9 cellular contexts compared by ENCODE assay signal in genomic region chr5:124650960-124651662, GRCh38.
DNase-seq lines count a peak whose midpoint lies in the region; ATAC-seq, FAIRE-seq and TF ChIP-seq lines count a peak whose summit lies in the region.
"Had no signal": no experiment of that assay in that cellular context is flagged by ENCODE, and none has a peak within 500 bp of the region (broad histone marks: within the 10 kb centered on the region; RNA-seq: fewer than 3 reads in every experiment).

No MANE protein-coding gene starts in this region.

- H3K36me3 ChIP-seq in BE2C, result peaks cover 14% of the 10 kb centered on the region
- no peaks in the 10 kb centered on the region for H3K36me3 ChIP-seq in PC-3 (ENCODE audit: low read depth, low read length)
- H3K36me3 ChIP-seq in endothelial cell of umbilical vein (ENCODE audit: control insufficient read depth in 2 of 2, extremely low read depth in 1 of 2, insufficient read depth in 2 of 2, low read length in 2 of 2), result peaks cover 0 to 7% of the 10 kb centered on the region in 2 experiments
- H3K36me3 ChIP-seq in neural cell (ENCODE audit: insufficient read depth, low read length), result no peaks in the 10 kb centered on the region

- DNase-seq in BE2C, result no peak
- no peak for DNase-seq in PC-3
- DNase-seq in endothelial cell of umbilical vein (ENCODE audit: low read depth, low spot score), result peak; percentile 98
- no peak for DNase-seq in NCI-H2081 (lab: John Stamatoyannopoulos, UW)
- DNase-seq in SKM-1 treated with dmso at 0.1 percent for 144 hours (lab: John Stamatoyannopoulos, UW; ENCODE audit: unreplicated experiment), result no peak
- DNase-seq in UCSD-AML1 (lab: John Stamatoyannopoulos, UW; ENCODE audit: unreplicated experiment), result no peak

- BruUV-seq in PC-3 (replicated peaks; lab: Mats Ljungman, UMichigan) (no TSS peak), endothelial cell of umbilical vein (replicated peaks; lab: Mats Ljungman, UMichigan) (no TSS peak)

- no peak overlapping the region for H3K9ac ChIP-seq in PC-3 (ENCODE audit: low read length)
- peak overlapping the region; percentile 83 for H3K9ac ChIP-seq in endothelial cell of umbilical vein (replicated peaks; ENCODE audit: extremely low read depth, insufficient read depth, low read length)
- peak overlapping the region; percentile 77 for H3K9ac ChIP-seq in neural cell (ENCODE audit: low read length)

- H3K9me1 ChIP-seq in endothelial cell of umbilical vein (replicated peaks; ENCODE audit: control insufficient read depth, extremely low read depth, insufficient read depth, low read length), result no peaks in the 10 kb centered on the region

- H3K4me3 ChIP-seq in BE2C (ENCODE audit: low read depth, low read length) (peak overlapping the region; percentile 68), PC-3 (ENCODE audit: low read length) (peak overlapping the region; percentile 69), endothelial cell of umbilical vein (replicated peaks in 1 of 3; ENCODE audit: insufficient read depth in 1 of 3, low read depth in 1 of 3, low read length in 3 of 3) (peak overlapping the region in 1 of 3 experiments; percentile 59), neural cell (ENCODE audit: low read length) (peak overlapping the region; percentile 73)

- H3K27me3 ChIP-seq in BE2C (no peaks in the 10 kb centered on the region), PC-3 (ENCODE audit: low read length) (no peaks in the 10 kb centered on the region), endothelial cell of umbilical vein (ENCODE audit: control insufficient read depth in 2 of 2, insufficient read depth in 2 of 2, low read length in 2 of 2) (no peaks in the 10 kb centered on the region), neural cell (ENCODE audit: insufficient read depth, low read depth, low read length) (no peaks in the 10 kb centered on the region)

- H3K4me2 ChIP-seq in PC-3 (ENCODE audit: low read length) (peak overlapping the region; percentile 90), endothelial cell of umbilical vein (ENCODE audit: insufficient read depth, low read length) (peak overlapping the region; percentile 87), neural cell (ENCODE audit: low read length) (peak overlapping the region; percentile 68)

- H3K9me3 ChIP-seq in BE2C (no peaks in the 10 kb centered on the region), PC-3 (ENCODE audit: low read length) (no peaks in the 10 kb centered on the region), endothelial cell of umbilical vein (replicated peaks; ENCODE audit: control insufficient read depth, insufficient read depth, low read length) (no peaks in the 10 kb centered on the region), neural cell (ENCODE audit: low read length) (no peaks in the 10 kb centered on the region)

- intact Hi-C loops in PC-3 (cut with micrococcal nuclease), result loop anchor here (5.0 to 10.0 kb wide), 6 partner anchors 236 to 834 kb away; no protein-coding TSS in a partner anchor
- intact Hi-C loops in endothelial cell of umbilical vein (cut with micrococcal nuclease), result loop anchor here (1.0 to 5.0 kb wide), 26 partner anchors 46 to 1946 kb away; no protein-coding TSS in a partner anchor

- dilution Hi-C loops in endothelial cell of umbilical vein (cut with MboI; ENCODE audit: extremely low pct_ligation_motif_present, low sequenced_read_pairs), result no loop called here

- H2AFZ ChIP-seq in PC-3 (ENCODE audit: low read length) (peak overlapping the region; percentile 92), endothelial cell of umbilical vein (ENCODE audit: low read depth, low read length) (no peak overlapping the region), neural cell (ENCODE audit: low read depth, low read length) (no peak overlapping the region)

- TF ChIP-seq POLR2A in endothelial cell of umbilical vein (IDR thresholded peaks at IDR 0.05; ENCODE audit: low read depth, low read length), result no peak

- peaks cover 41% of the 10 kb centered on the region for H3K4me1 ChIP-seq in BE2C
- peaks cover 43% of the 10 kb centered on the region for H3K4me1 ChIP-seq in PC-3 (ENCODE audit: insufficient read depth, low read length)
- H3K4me1 ChIP-seq in endothelial cell of umbilical vein (ENCODE audit: control insufficient read depth, extremely low read depth, insufficient read depth, low read length), result peaks cover 56% of the 10 kb centered on the region

- ATAC-seq in PC-3, result peak; percentile 26
- ATAC-seq in GM18858 (IDR thresholded peaks at IDR 0.05; ENCODE audit: unreplicated experiment), result no peak

- H3F3A ChIP-seq in PC-3 (ENCODE audit: low read length, unreplicated experiment) (no peaks in the 10 kb centered on the region), neural cell (ENCODE audit: insufficient read depth, low read length, poor library complexity, severe bottlenecking) (peaks cover 4% of the 10 kb centered on the region)

- TF ChIP-seq CTCF in BE2C (IDR thresholded peaks at IDR 0.05; ENCODE audit: low read depth, low read length), result no peak
- TF ChIP-seq CTCF in PC-3 (conservative IDR thresholded peaks at IDR 0.05; ENCODE audit: low read depth, low read length), result no peak
- TF ChIP-seq CTCF in endothelial cell of umbilical vein (IDR thresholded peaks at IDR 0.05; ENCODE audit: extremely low read depth in 1 of 2, insufficient read depth in 1 of 2, low read depth in 1 of 2, low read length in 2 of 2), result no peak
- no peak for TF ChIP-seq CTCF in neural cell (IDR thresholded peaks at IDR 0.05; ENCODE audit: poor library complexity, severe bottlenecking)

- peak; percentile 88 for FAIRE-seq in endothelial cell of umbilical vein (lab: Jason Lieb, UNC)
- FAIRE-seq: TTC549 had no signal

- no peaks in the 10 kb centered on the region for H4K20me1 ChIP-seq in PC-3 (ENCODE audit: low read length)
- H4K20me1 ChIP-seq in endothelial cell of umbilical vein (replicated peaks; ENCODE audit: control insufficient read depth, extremely low read depth, insufficient read depth, low read length), result no peaks in the 10 kb centered on the region
- H4K20me1 ChIP-seq in neural cell (ENCODE audit: insufficient read depth), result no peaks in the 10 kb centered on the region

- TF ChIP-seq RAD21 in neural cell (conservative IDR thresholded peaks at IDR 0.05), result no peak

- H3K27ac ChIP-seq in PC-3 (ENCODE audit: low read length) (no peak overlapping the region), endothelial cell of umbilical vein (ENCODE audit: insufficient read depth, low read depth, low read length) (peak overlapping the region; percentile 92), neural cell (ENCODE audit: low read length) (peak overlapping the region; percentile 85)

- H3K9me2 ChIP-seq in PC-3 (replicated peaks; ENCODE audit: low read length) (no peaks in the 10 kb centered on the region), neural cell (ENCODE audit: insufficient read depth, low read length) (no peaks in the 10 kb centered on the region)

- H3K79me2 ChIP-seq in PC-3 (ENCODE audit: low read length) (no peaks in the 10 kb centered on the region), endothelial cell of umbilical vein (ENCODE audit: control insufficient read depth, insufficient read depth, low read length) (no peaks in the 10 kb centered on the region), neural cell (replicated peaks; ENCODE audit: insufficient read depth, low read length) (peaks cover 46% of the 10 kb centered on the region)

- TF ChIP-seq EP300 in neural cell (conservative IDR thresholded peaks at IDR 0.05; ENCODE audit: poor library complexity, severe bottlenecking), result peak; percentile 52

- POLR2A ChIA-PET in PC-3 (lab: Charles Lee; ENCODE audit: unreplicated experiment) (interaction anchor here (0.5 kb wide), 1 partner anchor 86 kb away, joined by 7 read pairs; no protein-coding TSS in a partner anchor), endothelial cell of umbilical vein (lab: Charles Lee) (interaction anchor here (0.9 to 1.6 kb wide), 7 partner anchors 10 to 760 kb away, joined by 3 to 27 read pairs (median 5); no protein-coding TSS in a partner anchor)

- CTCF ChIA-PET in PC-3 (lab: Charles Lee), result interaction anchor here (0.5 kb wide), 1 partner anchor 98 kb away, joined by 5 read pairs; no protein-coding TSS in a partner anchor
- CTCF ChIA-PET in endothelial cell of umbilical vein (lab: Charles Lee), result interaction anchor here (0.7 to 1.8 kb wide), 12 partner anchors 10 to 1184 kb away, joined by 3 to 14 read pairs (median 6); partner anchors contain the start of gene ZNF608

TF ChIP-seq in endothelial cell of umbilical vein, 7 proteins besides CTCF, POLR2A, EP300 and RAD21:
- TF ChIP-seq FOS (IDR thresholded peaks at IDR 0.05; ENCODE audit: borderline replicate concordance, insufficient read depth, low read length) (no peak), MYC (IDR thresholded peaks at IDR 0.05; ENCODE audit: low read depth, low read length) (no peak), EZH2 (IDR thresholded peaks at IDR 0.05; ENCODE audit: borderline replicate concordance, low read depth, low read length, severe bottlenecking) (no peak), POLR2AphosphoS5 (IDR thresholded peaks at IDR 0.05; ENCODE audit: insufficient read depth, low read depth, low read length) (peak; percentile 78), GATA2 (IDR thresholded peaks at IDR 0.05; ENCODE audit: insufficient read depth, insufficient read length, low read depth, low read length) (peak; percentile 90), JUN (IDR thresholded peaks at IDR 0.05; ENCODE audit: borderline replicate concordance, insufficient read depth, insufficient read length, low read depth) (peak; percentile 56), MAX (IDR thresholded peaks at IDR 0.05; ENCODE audit: insufficient read depth, insufficient read length) (peak; percentile 4)
TF ChIP-seq in endothelial cell of umbilical vein: peak in this region for 4.

TF ChIP-seq in neural cell, 6 proteins besides CTCF, POLR2A, EP300 and RAD21 (continues in another document):
- TF ChIP-seq SMC3 (conservative IDR thresholded peaks at IDR 0.05; ENCODE audit: poor library complexity) (no peak), TAF1 (IDR thresholded peaks at IDR 0.05; ENCODE audit: low read depth) (no peak), MXI1 (conservative IDR thresholded peaks at IDR 0.05; ENCODE audit: poor library complexity, severe bottlenecking) (no peak), EZH2 (IDR thresholded peaks at IDR 0.05; ENCODE audit: borderline replicate concordance, insufficient read depth, low read length, poor library complexity, severe bottlenecking) (no peak)
